23 cellular contexts compared by ENCODE assay signal in genomic region chr12:109940339-109940923, GRCh38.
"Had no signal": no experiment of that assay in that cellular context is flagged by ENCODE, and none has a peak within 500 bp of the region (broad histone marks: within the 10 kb centered on the region; RNA-seq: fewer than 3 reads in every experiment).

No MANE protein-coding gene starts in this region.

- H3K36me3 ChIP-seq: uterus had no signal

- H3K4me1 ChIP-seq: foreskin keratinocyte, uterus had no signal

- H3K9me3 Mint-ChIP-seq: naive thymus-derived CD4-positive, alpha-beta T cell; neural progenitor cell; T-cell; T-helper 2 cell treated with Interferon-gamma antibody and Interleukin-4, amounts not matched to agents 5 μg/mL and 100 μg/mL, for 36 hours had no signal

- H2AFZ ChIP-seq: neural progenitor cell had no signal

- H3K9ac ChIP-seq: neural progenitor cell had no signal

- H3K27me3 Mint-ChIP-seq: naive thymus-derived CD4-positive, alpha-beta T cell; T-cell had no signal

- H3K4me2 ChIP-seq: neural progenitor cell had no signal

- ATAC-seq: foreskin keratinocyte; heart right ventricle; naive thymus-derived CD4-positive, alpha-beta T cell; T-cell had no signal

- DNase-seq: activated CD4-positive, alpha-beta T cell treated with anti-CD3 and anti-CD28 coated beads for 48 hours; activated CD4-positive, alpha-beta T cell treated with anti-CD3 and anti-CD28 coated beads, Interleukin-2, amount 50 U/mL, for 48 hours; activated CD8-positive, alpha-beta memory T cell treated with anti-CD3 and anti-CD28 coated beads for 24 hours; activated gamma-delta T cell treated with Interleukin-2 at 50 U/mL for 16 hours; activated naive CD4-positive, alpha-beta T cell treated with anti-CD3 and anti-CD28 coated beads, Interleukin-2, amount 50 U/mL, for 16 hours; amniotic stem cell; caudate nucleus; dermis blood vessel endothelial cell; effector CD4-positive, alpha-beta T cell; foreskin keratinocyte; heart right ventricle; left ventricle myocardium inferior; naive thymus-derived CD4-positive, alpha-beta T cell; stimulated activated CD4-positive, alpha-beta T cell treated with anti-CD3 and anti-CD28 coated beads, Interleukin-15, amount 100 ng/mL, for 24 hours; stimulated activated naive CD4-positive, alpha-beta T cell; T-cell; uterus had no signal

- H3K9me3 ChIP-seq: esophagus muscularis mucosa, heart right ventricle, left ventricle myocardium inferior, right atrium auricular region, tibial nerve, uterus had no signal

- H3K4me3 ChIP-seq: esophagus muscularis mucosa, heart right ventricle, left ventricle myocardium inferior, lung, neural progenitor cell, right atrium auricular region, tibial nerve, uterus had no signal

- H3K27me3 ChIP-seq: esophagus muscularis mucosa, foreskin keratinocyte, heart right ventricle, neural progenitor cell, right atrium auricular region, tibial nerve, uterus had no signal

- H3K4me3 Mint-ChIP-seq: naive thymus-derived CD4-positive, alpha-beta T cell; neural progenitor cell; T-cell; T-helper 2 cell treated with Interferon-gamma antibody and Interleukin-4, amounts not matched to agents 5 μg/mL and 100 μg/mL, for 36 hours had no signal

- H3K27ac ChIP-seq: esophagus muscularis mucosa, foreskin keratinocyte, heart right ventricle, left ventricle myocardium inferior, neural progenitor cell, right atrium auricular region, tibial nerve, uterus had no signal
